ENCODE assay signal across 19 cellular contexts in the genomic region with DNA sequence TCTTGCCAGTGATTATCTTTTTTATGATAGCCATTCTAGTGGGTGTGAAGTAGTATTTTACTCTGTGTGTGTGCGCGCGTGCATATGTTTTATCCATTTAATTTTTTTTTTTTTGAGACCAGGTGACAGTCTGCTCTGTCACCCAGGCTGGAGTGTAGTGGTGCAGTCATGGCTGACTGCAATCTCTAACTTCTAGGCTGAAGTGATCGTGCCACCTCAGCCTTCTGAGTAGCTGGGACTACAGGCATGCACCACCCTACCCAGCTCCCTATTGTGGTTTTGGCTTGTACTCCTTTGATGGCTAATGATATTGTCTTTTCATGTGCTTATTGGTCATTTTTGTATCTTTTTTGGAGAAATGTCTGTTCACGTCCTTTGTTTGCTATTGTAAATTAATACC.
"Had no signal": no experiment of that assay in that cellular context is flagged by ENCODE, and none has a peak within 500 bp of the region (broad histone marks: within the 10 kb centered on the region; RNA-seq: fewer than 3 reads in every experiment).

No MANE protein-coding gene starts in this region.

- H3K27ac Mint-ChIP-seq: activated CD4-positive, alpha-beta memory T cell treated with anti-CD3 and anti-CD28 coated beads, Interleukin-2, amount 10 ng/mL, durations not matched to agents 7 days and 5 days; activated naive CD8-positive, alpha-beta T cell treated with anti-CD3 and anti-CD28 coated beads for 36 hours; mesothelial cell of epicardium; WTC11 had no signal

- H3K4me3 Mint-ChIP-seq: activated CD4-positive, alpha-beta memory T cell treated with anti-CD3 and anti-CD28 coated beads, Interleukin-2, amount 10 ng/mL, durations not matched to agents 7 days and 5 days; activated naive CD8-positive, alpha-beta T cell treated with anti-CD3 and anti-CD28 coated beads for 36 hours; brain; mesothelial cell of epicardium; neural crest cell; WTC11 had no signal

- ATAC-seq: lower lobe of right lung, WTC11 had no signal

- H3K9me3 Mint-ChIP-seq: activated CD4-positive, alpha-beta memory T cell treated with anti-CD3 and anti-CD28 coated beads, Interleukin-2, amount 10 ng/mL, durations not matched to agents 7 days and 5 days; activated naive CD8-positive, alpha-beta T cell treated with anti-CD3 and anti-CD28 coated beads for 36 hours; brain; mesothelial cell of epicardium; neural crest cell; WTC11 had no signal

- H3K27me3 ChIP-seq: esophagus muscularis mucosa, stomach had no signal

- H3K27me3 Mint-ChIP-seq: activated CD4-positive, alpha-beta memory T cell treated with anti-CD3 and anti-CD28 coated beads, Interleukin-2, amount 10 ng/mL, durations not matched to agents 7 days and 5 days; activated naive CD8-positive, alpha-beta T cell treated with anti-CD3 and anti-CD28 coated beads for 36 hours; brain had no signal

- DNase-seq: activated CD4-positive, alpha-beta memory T cell treated with anti-CD3 and anti-CD28 coated beads, Interleukin-2, amount 10 ng/mL, durations not matched to agents 7 days and 5 days; activated CD4-positive, alpha-beta T cell treated with anti-CD3 and anti-CD28 coated beads for 4 hours; activated CD8-positive, alpha-beta memory T cell treated with anti-CD3 and anti-CD28 coated beads, Interleukin-2, amount 50 U/mL, for 4 hours; activated effector memory CD4-positive, alpha-beta T cell treated with anti-CD3 and anti-CD28 coated beads, Interleukin-2, amount 50 U/mL, for 16 hours; activated naive CD8-positive, alpha-beta T cell treated with anti-CD3 and anti-CD28 coated beads for 36 hours; activated T-cell treated with anti-CD3 and anti-CD28 coated beads, Interleukin-2, amount 50 U/mL, for 48 hours; central memory CD4-positive, alpha-beta T cell; hippocampal formation; kidney; lower lobe of right lung; stimulated activated CD4-positive, alpha-beta T cell treated with anti-CD3 and anti-CD28 coated beads, Interleukin-1b, Interleukin-23, amount 100 ng/mL, for 48 hours; stomach had no signal

- H3K9me3 ChIP-seq: esophagus muscularis mucosa, lower lobe of right lung, stomach, thoracic aorta had no signal

- H3K4me3 ChIP-seq: coronary artery, esophagus muscularis mucosa, lower lobe of right lung, stomach, thoracic aorta had no signal

- H3K27ac ChIP-seq: coronary artery, lower lobe of right lung, stomach, thoracic aorta had no signal
